Comparison of ENCODE assay signal across 20 cellular contexts in genomic region chr6:160170018-160170680, GRCh38. TPM values are rescaled to one million over a fixed set of nuclear protein-coding genes. Genes with fewer than 3 reads are reported as not detected.
DNase-seq lines count a peak whose midpoint lies in the region; ATAC-seq, FAIRE-seq and TF ChIP-seq lines count a peak whose summit lies in the region.
"Had no signal": no experiment of that assay in that cellular context is flagged by ENCODE, and none has a peak within 500 bp of the region (broad histone marks: within the 10 kb centered on the region; RNA-seq: fewer than 3 reads in every experiment).

No MANE protein-coding gene starts in this region.

- H4K91ac ChIP-seq in H1 (replicated peaks; ENCODE audit: insufficient read length, low read length) = no peak overlapping the region

- POLR2A ChIA-PET in HEK293 (lab: Yijun Ruan, JAX) = no interaction called here
- POLR2A ChIA-PET in H1 (lab: Charles Lee; ENCODE audit: partially characterized antibody) = no interaction called here

- H3K79me2 ChIP-seq in H1 (ENCODE audit: control insufficient read depth in 1 of 2, insufficient read depth in 2 of 2, low read length in 2 of 2) (no peaks in the 10 kb centered on the region), osteoblast (ENCODE audit: insufficient read depth, low read length) (no peaks in the 10 kb centered on the region)

- no peaks in the 10 kb centered on the region for H3K4me1 Mint-ChIP-seq in T-helper 17 cell

- H2AFZ ChIP-seq in H1 (ENCODE audit: low read length) (peak overlapping the region; percentile 71; the same call in 1 of the 2 replicates), osteoblast (ENCODE audit: low read length) (peak overlapping the region; percentile 63)

- H3K14ac ChIP-seq in H1 (ENCODE audit: insufficient read length) = no peak overlapping the region

- H3K27ac ChIP-seq in HEK293 (ENCODE audit: extremely low read depth, low read depth, low read length) = no peak overlapping the region
- H3K27ac ChIP-seq in H1 (ENCODE audit: low read depth, low read length) = no peak overlapping the region
- H3K27ac ChIP-seq in osteoblast (ENCODE audit: low read depth, low read length) = no peak overlapping the region
- H3K27ac ChIP-seq in testis = peak overlapping the region; percentile 70 to 76
- H3K27ac ChIP-seq: BLaER1 treated with 17β-estradiol and CSF1 and Interleukin-3, amounts not matched to agents 10 nM and 100 nM; RWPE1 had no signal

- WGBS in H1 (ENCODE audit: extremely low coverage in 1 of 2, insufficient coverage in 1 of 2, insufficient read length in 1 of 2, insufficient replicate concordance in 2 of 2, low coverage in 1 of 2, low lambda C conversion rate in 2 of 2, missing lambda C conversion rate in 1 of 2), 2 experiments = 88% methylated on average over 6 of the region's 6 CpGs; no CpG with 5 or more reads in 1 of the 2 experiments
- WGBS in testis, 2 donors = 26 to 37% methylated on average over 6 of the region's 6 CpGs

- TF ChIP-seq EP300 in H1 (IDR thresholded peaks at IDR 0.05; ENCODE audit: borderline replicate concordance in 1 of 2, low read depth in 2 of 2, low read length in 2 of 2) = no peak

- no peak overlapping the region for H4K8ac ChIP-seq in H1 (ENCODE audit: extremely low read depth, insufficient read depth, low read length)

- no peak for TF ChIP-seq POLR2A in H1 (IDR thresholded peaks at IDR 0.05; ENCODE audit: control extremely low read depth in 1 of 2, low read depth in 2 of 2, low read length in 2 of 2)
- TF ChIP-seq POLR2A in testis (IDR thresholded peaks at IDR 0.05) = no peak

- H3K4me3 ChIP-seq in HEK293 (ENCODE audit: low read depth, low read length) = no peak overlapping the region
- no peak overlapping the region for H3K4me3 ChIP-seq in H1 (ENCODE audit: extremely low read depth in 1 of 4, insufficient read depth in 2 of 4, low read depth in 3 of 4, low read length in 4 of 4)
- H3K4me3 ChIP-seq in osteoblast (ENCODE audit: insufficient read depth, low read length) = no peak overlapping the region
- no peak overlapping the region for H3K4me3 ChIP-seq in testis
- H3K4me3 ChIP-seq: BLaER1 treated with 17β-estradiol and CSF1 and Interleukin-3, amounts not matched to agents 10 nM and 100 nM had no signal

- H4K20me1 ChIP-seq in H1 (replicated peaks in 1 of 2; ENCODE audit: control insufficient read depth in 1 of 2, insufficient read depth in 2 of 2, low read length in 2 of 2) (peaks cover 0 to 2% of the 10 kb centered on the region in 2 experiments), osteoblast (ENCODE audit: insufficient read depth, low read length) (no peaks in the 10 kb centered on the region)
- H4K20me1 ChIP-seq: BLaER1 treated with 17β-estradiol and CSF1 and Interleukin-3, amounts not matched to agents 10 nM and 100 nM had no signal

- no peak for TF ChIP-seq RAD21 in H1 (IDR thresholded peaks at IDR 0.05 in 1 of 2, conservative IDR thresholded peaks at IDR 0.05 in 1 of 2; ENCODE audit: low read depth in 2 of 2, low read length in 2 of 2)

- H3K27me3 Mint-ChIP-seq in T-helper 17 cell = peaks cover 35% of the 10 kb centered on the region

- no peak overlapping the region for H3K56ac ChIP-seq in H1 (replicated peaks; ENCODE audit: insufficient read length, low read depth, low read length)

- no peak overlapping the region for H2BK120ac ChIP-seq in H1 (replicated peaks; ENCODE audit: low read depth, low read length)

- no peak for ATAC-seq in T-helper 17 cell

- no peaks in the 10 kb centered on the region for H3K36me3 ChIP-seq in HEK293 (ENCODE audit: control insufficient read depth in 2 of 2, insufficient read depth in 1 of 2, low read length in 2 of 2)
- no peaks in the 10 kb centered on the region for H3K36me3 ChIP-seq in H1 (ENCODE audit: control insufficient read depth in 2 of 4, insufficient read depth in 4 of 4, low read length in 3 of 4)
- H3K36me3 ChIP-seq in osteoblast (ENCODE audit: insufficient read depth, low read length) = no peaks in the 10 kb centered on the region
- no peaks in the 10 kb centered on the region for H3K36me3 ChIP-seq in testis (ENCODE audit: low read depth, missing control alignments)
- H3K36me3 ChIP-seq: BLaER1 treated with 17β-estradiol and CSF1 and Interleukin-3, amounts not matched to agents 10 nM and 100 nM had no signal

- 0 out of 2 replicates have a peak, but pooled peaks cover 2% of the 10 kb centered on the region for H3K23me2 ChIP-seq in H1 (ENCODE audit: low read depth, low read length)

- H3K18ac ChIP-seq in H1 (ENCODE audit: extremely low read depth, low read length) = no peak overlapping the region

- no peak overlapping the region for H4K5ac ChIP-seq in H1 (ENCODE audit: insufficient read length, low read depth, low read length)

- H3K23ac ChIP-seq in H1 (ENCODE audit: insufficient read length) = no peak overlapping the region

- H2BK15ac ChIP-seq in H1 (ENCODE audit: low read length) = no peak overlapping the region

- no peak overlapping the region for H2BK12ac ChIP-seq in H1 (ENCODE audit: low read depth, low read length)

- no peaks in the 10 kb centered on the region for H3K9me3 ChIP-seq in HEK293 (ENCODE audit: control insufficient read depth, insufficient read depth, low read depth, low read length)
- no peaks in the 10 kb centered on the region for H3K9me3 ChIP-seq in H1 (ENCODE audit: insufficient read depth in 2 of 2, low read depth in 1 of 2, low read length in 1 of 2)
- no peaks in the 10 kb centered on the region for H3K9me3 ChIP-seq in osteoblast (ENCODE audit: low read depth, low read length)
- no peaks in the 10 kb centered on the region for H3K9me3 ChIP-seq in testis
- H3K9me3 ChIP-seq in T-helper 17 cell (ENCODE audit: control insufficient read depth, low read length, poor library complexity, severe bottlenecking) = no peaks in the 10 kb centered on the region

- H3K79me1 ChIP-seq in H1 (ENCODE audit: low read depth, low read length) = no peaks in the 10 kb centered on the region

- H3K4me1 ChIP-seq in HEK293 (ENCODE audit: control insufficient read depth, insufficient read depth, low read length) (0 out of 2 replicates have a peak, but pooled peaks cover 3% of the 10 kb centered on the region), H1 (replicated peaks in 1 of 4; ENCODE audit: control insufficient read depth in 3 of 4, insufficient read depth in 4 of 4, low read length in 3 of 4) (peaks cover 0 to 3% (median 2%) of the 10 kb centered on the region in 4 experiments; a peak in 2 of 7 replicates), osteoblast (ENCODE audit: insufficient read depth, low read length) (peaks cover 2% of the 10 kb centered on the region), testis (peaks cover 17% of the 10 kb centered on the region)

- DNase-seq in H1 (ENCODE audit: low read depth in 1 of 2, low spot score in 2 of 2) (no peak), osteoblast (ENCODE audit: insufficient read length, low spot score, missing footprints) (no peak), testis (no peak), NCI-H187 treated with DMSO at 0.1 percent for 48 hours (lab: John Stamatoyannopoulos, UW) (no peak), T-helper 17 cell (no peak), GM20000 (ENCODE audit: low spot score) (no peak)
- no peak for DNase-seq in activated CD4-positive, alpha-beta T cell treated with anti-CD3 and anti-CD28 coated beads, Interleukin-2, amount 50 U/mL, for 48 hours
- DNase-seq: H9, MV-4-11, NCI-H1417 treated with DMSO at 0.1 percent for 48 hours, NCI-H2029 treated with DMSO at 0.1 percent for 48 hours, NCI-H2171 treated with DMSO at 0.1 percent for 48 hours, NCI-H446 treated with DMSO at 0.1 percent for 48 hours, NCI-H774 had no signal

- H3K9ac ChIP-seq in H1 (replicated peaks in 1 of 4; ENCODE audit: extremely low read depth in 1 of 4, low read depth in 3 of 4, low read length in 3 of 4) = no peak overlapping the region
- H3K9ac ChIP-seq: BLaER1 treated with 17β-estradiol and CSF1 and Interleukin-3, amounts not matched to agents 10 nM and 100 nM had no signal

- CTCF ChIA-PET in HEK293 (lab: Yijun Ruan, JAX) = no interaction called here
- CTCF ChIA-PET in H1 (lab: Charles Lee; ENCODE audit: partially characterized antibody) = no interaction called here

- intact Hi-C loops in testis (cut with DNase I; ENCODE audit: low total_unique reads) = no loop called here

- no peak overlapping the region for H2AK5ac ChIP-seq in H1 (ENCODE audit: low read depth, low read length)

- H3K4me2 ChIP-seq in H1 (ENCODE audit: insufficient read depth in 1 of 2, low read depth in 2 of 2, low read length in 2 of 2) = no peak overlapping the region
- H3K4me2 ChIP-seq in osteoblast (ENCODE audit: insufficient read depth, low read length) = no peak overlapping the region

- no peak overlapping the region for H2BK5ac ChIP-seq in H1 (ENCODE audit: low read depth, low read length)

- no peak overlapping the region for H3K27ac Mint-ChIP-seq in T-helper 17 cell
- H3K27ac Mint-ChIP-seq: H9 had no signal

- FAIRE-seq in H1 (lab: Jason Lieb, UNC) = no peak
- FAIRE-seq: A204.1, GM19239, HTR-8/SVneo had no signal

- no peaks in the 10 kb centered on the region; a peak in 1 of 7 replicates for H3K27me3 ChIP-seq in H1 (replicated peaks in 1 of 4; ENCODE audit: control insufficient read depth in 3 of 4, extremely low read depth in 1 of 4, insufficient read depth in 3 of 4, low read length in 3 of 4)
- H3K27me3 ChIP-seq in osteoblast (ENCODE audit: insufficient read depth, low read length) = no peaks in the 10 kb centered on the region
- H3K27me3 ChIP-seq in testis = no peaks in the 10 kb centered on the region
- H3K27me3 ChIP-seq: BLaER1 treated with 17β-estradiol and CSF1 and Interleukin-3, amounts not matched to agents 10 nM and 100 nM had no signal

- TF ChIP-seq CTCF in HEK293 (tag by site-specific recombination; IDR thresholded peaks at IDR 0.05) (no peak), H1 (IDR thresholded peaks at IDR 0.05; ENCODE audit: control extremely low read depth in 1 of 3, insufficient read depth in 1 of 3, low read depth in 1 of 3, low read length in 3 of 3) (no peak), osteoblast (IDR thresholded peaks at IDR 0.05; ENCODE audit: extremely low read depth, low read depth, low read length) (no peak), testis (IDR thresholded peaks at IDR 0.05) (no peak), GM20000 (IDR thresholded peaks at IDR 0.05; ENCODE audit: extremely low read depth, missing control alignments) (no peak)

- no peak overlapping the region for H3K4me3 Mint-ChIP-seq in T-helper 17 cell
- H3K4me3 Mint-ChIP-seq: H9 had no signal

- H2BK20ac ChIP-seq in H1 (ENCODE audit: low read length) = no peak overlapping the region

- H3K4ac ChIP-seq in H1 (replicated peaks; ENCODE audit: insufficient read length, low read depth, low read length) = no peak overlapping the region

- H3K36me3 Mint-ChIP-seq in T-helper 17 cell (ENCODE audit: low read depth) = no peaks in the 10 kb centered on the region

RNA-seq across cellular contexts. Expression of gene SLC22A1, which starts 48.5 kb away (rescaled TPM):
- total RNA-seq in H1 (2021; fragmentation: NEBNext Ultra II Directional; extraction: Animal tissue kit (Norgen Biotek cat#: 25700)) = 0.45 and 0.98 TPM in 2 replicates
- 0.12 and 0.16 TPM in 2 replicates for polyA plus RNA-seq in H1 (2011; rRNA removed)
- 0.30 TPM for polyA plus RNA-seq in H1 (2011; cell fraction: cytosol; rRNA removed)
- 0.74 TPM for polyA plus RNA-seq in H1 (2011; cell fraction: nucleus; rRNA removed)
- 0.15 to 1.3 TPM (median 0.21 TPM) in 4 replicates for polyA plus RNA-seq in H1 (2012, experiment 1 of 2)
- not detected for polyA plus RNA-seq in H1 (2012, experiment 2 of 2)
- polyA plus RNA-seq in H1 (2013, experiment 1 of 2) = 0.69 TPM
- polyA plus RNA-seq in H1 (2013, experiment 2 of 2) = 0.39 TPM
- polyA minus RNA-seq in H1 (2011; rRNA and poly(A)+ RNA removed) = 0.73 TPM in 1 of 2 replicates, not detected in the other
- not detected for polyA minus RNA-seq in H1 (2011; cell fraction: cytosol; rRNA and poly(A)+ RNA removed)
- polyA minus RNA-seq in H1 (2011; cell fraction: nucleus; rRNA and poly(A)+ RNA removed) = 1.5 TPM
- total RNA-seq in osteoblast = 0.72 and 1.2 TPM in 2 replicates
- 1 to 10 TPM; 1.5 to 1.7 TPM for total RNA-seq in testis
- polyA plus RNA-seq in testis (ENCODE audit: insufficient read depth, low read depth, low replicate concordance) = 0.90 TPM
- total RNA-seq in T-helper 17 cell = under 1 TPM; 0.21 to 0.45 TPM

Comparison
In these comparisons a context has a peak if more than half of its experiments do, and no peak if none do; other contexts are left out.
1. H3K27ac ChIP-seq: peak in testis (2 of 2); none in HEK293 (single experiment), H1 (single experiment) and osteoblast (single experiment).